ENCODE assay signal across 16 cellular contexts in the genomic region with DNA sequence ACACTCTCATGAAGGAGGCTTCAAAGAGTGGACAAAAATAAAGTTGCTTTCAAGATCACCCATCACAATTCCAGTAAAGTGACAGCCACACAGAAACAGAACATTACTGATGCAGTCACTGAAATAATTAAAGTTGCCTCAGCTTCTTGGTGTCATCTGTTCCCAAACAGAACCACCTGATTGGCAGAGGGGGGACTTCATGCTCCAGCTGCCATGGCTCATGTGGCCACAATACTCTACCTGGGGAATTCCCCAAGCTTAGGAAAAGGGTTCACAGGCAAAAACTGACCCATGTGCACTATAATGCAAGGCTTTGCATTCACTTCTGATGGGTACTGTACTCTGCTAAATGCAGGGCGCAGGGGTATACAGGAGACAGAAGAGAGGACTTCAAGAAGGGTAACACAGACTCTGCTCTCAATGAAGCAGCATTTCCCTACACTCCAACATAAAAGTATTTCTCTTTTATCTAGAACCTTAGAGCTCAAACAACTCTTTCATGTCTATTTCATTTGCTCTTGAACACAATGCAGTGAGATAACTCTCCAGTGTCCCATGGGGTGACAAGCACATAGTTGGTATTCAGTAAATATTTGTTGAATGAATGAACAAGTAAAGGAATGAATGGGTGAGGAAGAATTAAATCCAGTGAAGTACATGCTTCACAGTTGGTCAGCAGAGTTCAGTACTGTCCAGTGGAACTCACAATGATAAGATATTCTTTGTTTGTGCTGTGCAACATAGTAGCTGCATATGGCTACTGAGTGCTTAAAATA. TPM values are rescaled to one million over a fixed set of nuclear protein-coding genes. Genes with fewer than 3 reads are reported as not detected.
DNase-seq lines count a peak whose midpoint lies in the region; ATAC-seq, FAIRE-seq and TF ChIP-seq lines count a peak whose summit lies in the region.
"Had no signal": no experiment of that assay in that cellular context is flagged by ENCODE, and none has a peak within 500 bp of the region (broad histone marks: within the 10 kb centered on the region; RNA-seq: fewer than 3 reads in every experiment).

No MANE protein-coding gene starts in this region.

- no peak overlapping the region for H3K27ac Mint-ChIP-seq in effector memory CD8-positive, alpha-beta T cell

- no peaks in the 10 kb centered on the region for H3K9me2 ChIP-seq in PC-9 (ENCODE audit: insufficient read depth)

- dilution Hi-C loops in mammary epithelial cell (cut with HindIII; ENCODE audit: low sequenced_read_pairs) = no loop called here

- no peaks in the 10 kb centered on the region for H3K36me3 Mint-ChIP-seq in effector memory CD8-positive, alpha-beta T cell (ENCODE audit: insufficient read depth)

- H3K27me3 ChIP-seq in GM06990 (replicated peaks; ENCODE audit: control insufficient read depth, insufficient read depth, low read length) (no peaks in the 10 kb centered on the region), mammary epithelial cell (ENCODE audit: insufficient read depth, low read length) (no peaks in the 10 kb centered on the region), PC-9 (ENCODE audit: insufficient read depth, low read depth) (no peaks in the 10 kb centered on the region)
- H3K27me3 ChIP-seq: suprapubic skin had no signal

- no peaks in the 10 kb centered on the region for H3F3A ChIP-seq in PC-9 (ENCODE audit: insufficient read depth, low read depth)

- ATAC-seq in GM18517 (IDR thresholded peaks at IDR 0.05; ENCODE audit: unreplicated experiment) (peak; percentile 61), GM21723 (IDR thresholded peaks at IDR 0.05; ENCODE audit: unreplicated experiment) (peak; percentile 70), GM21717 (IDR thresholded peaks at IDR 0.05; ENCODE audit: unreplicated experiment) (no peak)
- ATAC-seq in effector memory CD8-positive, alpha-beta T cell (replicated peaks) = peak; percentile 33

- 100% methylated on average over 1 of the region's 1 CpG for WGBS in mammary epithelial cell (ENCODE audit: low coverage, missing lambda C conversion rate)

- DNase-seq in GM06990 (ENCODE audit: extremely low read depth, insufficient read length) (peak; percentile 29), mammary epithelial cell (no peak), PC-9 (no peak), GM19239 (ENCODE audit: insufficient read length, low spot score) (no peak)
- no peak for DNase-seq in effector memory CD8-positive, alpha-beta T cell
- DNase-seq: activated gamma-delta T cell treated with Interleukin-2 at 50 U/mL for 16 hours, Calu3, IMR-90, NCI-H2171, NCI-H82 had no signal

- intact Hi-C loops in mammary epithelial cell (cut with micrococcal nuclease) = no loop called here
- intact Hi-C loops in PC-9 (cut with micrococcal nuclease; ENCODE audit: unreplicated experiment) = no loop called here

- H3K9me3 Mint-ChIP-seq in effector memory CD8-positive, alpha-beta T cell = no peaks in the 10 kb centered on the region

- in situ Hi-C loops in mammary epithelial cell (cut with MboI; ENCODE audit: low sequenced_read_pairs in 2 of 2) = no loop called here

- H4K20me1 ChIP-seq in mammary epithelial cell (ENCODE audit: insufficient read depth, low read length) = no peaks in the 10 kb centered on the region
- no peaks in the 10 kb centered on the region for H4K20me1 ChIP-seq in PC-9 (ENCODE audit: insufficient read depth)

- peaks cover 0 to 2% of the 10 kb centered on the region in 2 donors for H3K4me1 Mint-ChIP-seq in effector memory CD8-positive, alpha-beta T cell (ENCODE audit: low read depth in 2 of 2)

- H3K4me1 ChIP-seq in mammary epithelial cell (ENCODE audit: insufficient read depth, low read length) (no peaks in the 10 kb centered on the region), PC-9 (replicated peaks; ENCODE audit: insufficient read depth) (no peaks in the 10 kb centered on the region)
- H3K4me1 ChIP-seq: suprapubic skin had no signal

- POLR2A ChIA-PET in PC-9 (lab: Charles Lee; ENCODE audit: unreplicated experiment) = no interaction called here

- H3K27me3 Mint-ChIP-seq in effector memory CD8-positive, alpha-beta T cell = peaks cover 0 to 1% of the 10 kb centered on the region in 2 donors

- H3K27ac ChIP-seq in mammary epithelial cell (ENCODE audit: insufficient read depth, low read depth, low read length) = no peak overlapping the region
- H3K27ac ChIP-seq in PC-9 = no peak overlapping the region
- H3K27ac ChIP-seq: coronary artery, suprapubic skin had no signal

- CTCF ChIA-PET in mammary epithelial cell (lab: Charles Lee; ENCODE audit: low non-redundant PET) = no interaction called here
- CTCF ChIA-PET in PC-9 (lab: Charles Lee) = no interaction called here

- TF ChIP-seq CTCF in GM06990 (IDR thresholded peaks at IDR 0.05; ENCODE audit: insufficient read depth, low read length, poor library complexity, severe bottlenecking) (no peak), mammary epithelial cell (conservative IDR thresholded peaks at IDR 0.05 in 1 of 2, IDR thresholded peaks at IDR 0.05 in 1 of 2; ENCODE audit: extremely low read depth in 1 of 2, insufficient read depth in 1 of 2, low read depth in 1 of 2, low read length in 2 of 2) (no peak), PC-9 (conservative IDR thresholded peaks at IDR 0.05) (no peak)

- H2AFZ ChIP-seq in mammary epithelial cell (ENCODE audit: low read depth, low read length) (no peak overlapping the region), PC-9 (no peak overlapping the region)

- no peak overlapping the region for H3K4me3 ChIP-seq in GM06990 (replicated peaks; ENCODE audit: low read depth, low read length)
- H3K4me3 ChIP-seq in mammary epithelial cell (replicated peaks in 1 of 3; ENCODE audit: insufficient read depth in 1 of 3, low read depth in 2 of 3, low read length in 3 of 3) = no peak overlapping the region
- no peak overlapping the region for H3K4me3 ChIP-seq in PC-9
- H3K4me3 ChIP-seq: coronary artery, suprapubic skin had no signal

- no peak overlapping the region for H3K4me2 ChIP-seq in mammary epithelial cell (ENCODE audit: insufficient read depth, low read depth, low read length)
- no peak overlapping the region for H3K4me2 ChIP-seq in PC-9

- H3K9ac ChIP-seq in mammary epithelial cell (ENCODE audit: insufficient read depth, low read length) = no peak overlapping the region

- H3K79me2 ChIP-seq in mammary epithelial cell (ENCODE audit: insufficient read depth, low read length) = no peaks in the 10 kb centered on the region
- H3K79me2 ChIP-seq in PC-9 (ENCODE audit: low read depth) = no peaks in the 10 kb centered on the region

- BruUV-seq in mammary epithelial cell (replicated peaks; lab: Mats Ljungman, UMichigan) (no TSS peak), PC-9 (replicated peaks; lab: Mats Ljungman, UMichigan) (no TSS peak)

- H3K4me3 Mint-ChIP-seq in effector memory CD8-positive, alpha-beta T cell = no peak overlapping the region

- no peak for FAIRE-seq in GM19239 (lab: Jason Lieb, UNC)
- FAIRE-seq: RCC 7860 had no signal

- H3K36me3 ChIP-seq in GM06990 (ENCODE audit: control insufficient read depth, insufficient read depth, low read length) (no peaks in the 10 kb centered on the region), mammary epithelial cell (ENCODE audit: insufficient read depth, low read length) (no peaks in the 10 kb centered on the region), PC-9 (ENCODE audit: low read depth) (no peaks in the 10 kb centered on the region)
- H3K36me3 ChIP-seq: suprapubic skin had no signal

- H3K9me3 ChIP-seq in mammary epithelial cell (replicated peaks; ENCODE audit: insufficient read depth, low read length) = no peaks in the 10 kb centered on the region
- H3K9me3 ChIP-seq in PC-9 (ENCODE audit: insufficient read depth, low read depth) = no peaks in the 10 kb centered on the region
- H3K9me3 ChIP-seq: suprapubic skin had no signal

RNA-seq across cellular contexts. Expression of a gene that starts 8.6 kb away (rescaled TPM):
- total RNA-seq in mammary epithelial cell = 1,000 to 10,000 TPM in 1 of 2 donors, 100 to 1,000 TPM in 1; 543 to 1,542 TPM
- polyA plus RNA-seq in mammary epithelial cell = 562 TPM
- polyA minus RNA-seq in mammary epithelial cell = 3,655 TPM
- 251 and 293 TPM in 2 replicates for total RNA-seq in PC-9 (2021)
